ENCODE assay signal across 15 cellular contexts in the genomic region with DNA sequence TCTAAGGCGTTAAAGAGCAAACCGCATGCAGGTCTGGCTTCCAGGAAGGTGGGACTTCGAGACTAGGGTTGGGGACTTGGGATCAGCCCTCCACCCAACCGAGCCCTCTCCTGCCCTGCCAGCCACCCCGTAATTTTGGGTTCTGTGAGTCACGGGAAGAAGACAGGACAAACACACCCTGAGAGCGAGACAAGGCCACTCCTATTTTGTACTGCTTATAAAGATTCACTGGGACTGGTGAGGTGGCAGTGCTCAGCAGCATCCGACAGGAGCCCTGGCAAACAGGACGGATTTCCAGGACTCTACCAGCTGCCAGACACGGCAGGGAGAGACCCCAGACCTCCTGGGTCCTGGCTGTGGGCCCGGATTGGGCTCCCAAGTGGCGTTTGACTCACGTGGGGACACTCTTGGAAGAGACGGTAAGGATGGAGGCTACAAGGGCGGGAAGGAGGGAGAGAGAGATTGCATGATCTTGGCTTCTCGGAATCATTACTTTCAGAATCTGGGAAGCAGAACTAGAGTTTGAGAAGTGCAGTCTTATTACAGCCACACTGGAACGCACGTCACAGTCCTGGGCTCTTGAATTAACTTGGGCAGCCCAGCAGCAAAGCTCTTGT. TPM values are rescaled to one million over a fixed set of nuclear protein-coding genes. Genes with fewer than 3 reads are reported as not detected.
A peak's percentile ranks its signal among the peaks of the same experiment; 100 is the strongest.
DNase-seq lines count a peak whose midpoint lies in the region; ATAC-seq and TF ChIP-seq lines count a peak whose summit lies in the region.
"Had no signal": no experiment of that assay in that cellular context is flagged by ENCODE, and none has a peak within 500 bp of the region (broad histone marks: within the 10 kb centered on the region; RNA-seq: fewer than 3 reads in every experiment).

Gene C5AR2 (plus strand): TSS at position 245 of the 617 bp plus-strand sequence. CDS start 8,625 bp downstream, outside the sequence.

- ATAC-seq in activated naive CD4-positive, alpha-beta T cell treated with anti-CD3 and anti-CD28 coated beads, Interleukin-2, amount 50 U/mL, for 72 hours = no peak
- ATAC-seq in upper lobe of left lung (ENCODE audit: low FRiP score in 2 of 2) (peak in 1 of 2 donors; percentile 73), GM21447 (IDR thresholded peaks at IDR 0.05; ENCODE audit: unreplicated experiment) (no peak)
- ATAC-seq in effector memory CD8-positive, alpha-beta T cell (replicated peaks) = no peak
- ATAC-seq: psoas muscle had no signal

- intact Hi-C loops in dendritic cell treated with granulocyte-macrophage colony-stimulating factor and Interleukin-4, amounts not matched to agents 40 ng/mL and 50 ng/mL, for 4 days (cut with micrococcal nuclease) = loop anchor here (2.0 kb wide), 1 partner anchor 17 kb away; no protein-coding TSS in a partner anchor

- TF ChIP-seq EP300 in upper lobe of left lung (IDR thresholded peaks at IDR 0.05) = peak in 1 of 4 donors; percentile 10

- no peak within 1 kb of the TSS for H3K4me3 ChIP-seq in upper lobe of left lung

- no peaks in the 10 kb centered on the region for H3K27me3 Mint-ChIP-seq in dendritic cell treated with granulocyte-macrophage colony-stimulating factor and Interleukin-4, amounts not matched to agents 40 ng/mL and 50 ng/mL, for 4 days
- peaks cover 6 to 10% of the 10 kb centered on the region in 2 donors for H3K27me3 Mint-ChIP-seq in effector memory CD8-positive, alpha-beta T cell

- peak within 1 kb of the TSS; percentile 65 for H3K4me3 Mint-ChIP-seq in dendritic cell treated with granulocyte-macrophage colony-stimulating factor and Interleukin-4, amounts not matched to agents 40 ng/mL and 50 ng/mL, for 4 days
- no peak within 1 kb of the TSS for H3K4me3 Mint-ChIP-seq in effector memory CD8-positive, alpha-beta T cell
- H3K4me3 Mint-ChIP-seq: H9 had no signal

- H3K27ac ChIP-seq in upper lobe of left lung = peak within 1 kb of the TSS; percentile 82 to 86 (median 84)
- H3K27ac ChIP-seq: psoas muscle had no signal

- DNase-seq in activated naive CD4-positive, alpha-beta T cell treated with anti-CD3 and anti-CD28 coated beads, Interleukin-2, amount 50 U/mL, for 72 hours (ENCODE audit: low spot score in 2 of 2) = no peak
- DNase-seq in activated naive CD4-positive, alpha-beta T cell (lab: John Stamatoyannopoulos, UW) = no peak
- peak; percentile 88 for DNase-seq in mesenteric fat pad (ENCODE audit: low spot score)
- DNase-seq in upper lobe of left lung = no peak
- no peak for DNase-seq in effector memory CD8-positive, alpha-beta T cell
- DNase-seq in cerebellar nuclear complex (lab: John Stamatoyannopoulos, UW) = no peak
- DNase-seq: activated CD4-positive, alpha-beta T cell treated with anti-CD3 and anti-CD28 coated beads for 48 hours; H9; NCI-H1417 treated with DMSO at 0.1 percent for 48 hours; NCI-H82 had no signal

- 56 to 65% methylated on average over 18 of the region's 18 CpGs for WGBS in upper lobe of left lung, 2 donors

- peak in 1 of 4 donors; percentile 54 for TF ChIP-seq POLR2A in upper lobe of left lung (IDR thresholded peaks at IDR 0.05)

- peaks cover 78% of the 10 kb centered on the region for H3K4me1 Mint-ChIP-seq in dendritic cell treated with granulocyte-macrophage colony-stimulating factor and Interleukin-4, amounts not matched to agents 40 ng/mL and 50 ng/mL, for 4 days (ENCODE audit: low read depth)
- peaks cover 7 to 11% of the 10 kb centered on the region in 2 donors for H3K4me1 Mint-ChIP-seq in effector memory CD8-positive, alpha-beta T cell (ENCODE audit: low read depth in 2 of 2)

- H3K27me3 ChIP-seq in upper lobe of left lung = no peaks in the 10 kb centered on the region

- TF ChIP-seq CTCF in upper lobe of left lung (IDR thresholded peaks at IDR 0.05) = no peak

- H3K9me3 ChIP-seq in upper lobe of left lung = no peaks in the 10 kb centered on the region
- H3K9me3 ChIP-seq: psoas muscle had no signal

- H3K4me1 ChIP-seq in upper lobe of left lung = peaks cover 12 to 27% (median 16%) of the 10 kb centered on the region in 4 donors
- H3K4me1 ChIP-seq: psoas muscle had no signal

- H3K36me3 ChIP-seq in upper lobe of left lung = no peaks in the 10 kb centered on the region

- no peaks in the 10 kb centered on the region for H3K36me3 Mint-ChIP-seq in activated naive CD4-positive, alpha-beta T cell treated with anti-CD3 and anti-CD28 coated beads, Interleukin-2, amount 50 U/mL, for 72 hours
- H3K36me3 Mint-ChIP-seq in dendritic cell treated with granulocyte-macrophage colony-stimulating factor and Interleukin-4, amounts not matched to agents 40 ng/mL and 50 ng/mL, for 4 days (ENCODE audit: low read depth) = no peaks in the 10 kb centered on the region
- peaks cover 4% of the 10 kb centered on the region for H3K36me3 Mint-ChIP-seq in effector memory CD8-positive, alpha-beta T cell (ENCODE audit: insufficient read depth)

- H3K27ac Mint-ChIP-seq in activated naive CD4-positive, alpha-beta T cell treated with anti-CD3 and anti-CD28 coated beads, Interleukin-2, amount 50 U/mL, for 72 hours = peak within 1 kb of the TSS; percentile 26 to 44
- peak within 1 kb of the TSS; percentile 87 for H3K27ac Mint-ChIP-seq in dendritic cell treated with granulocyte-macrophage colony-stimulating factor and Interleukin-4, amounts not matched to agents 40 ng/mL and 50 ng/mL, for 4 days
- no peak within 1 kb of the TSS for H3K27ac Mint-ChIP-seq in effector memory CD8-positive, alpha-beta T cell

- no peaks in the 10 kb centered on the region for H3K9me3 Mint-ChIP-seq in activated naive CD4-positive, alpha-beta T cell treated with anti-CD3 and anti-CD28 coated beads, Interleukin-2, amount 50 U/mL, for 72 hours
- H3K9me3 Mint-ChIP-seq in dendritic cell treated with granulocyte-macrophage colony-stimulating factor and Interleukin-4, amounts not matched to agents 40 ng/mL and 50 ng/mL, for 4 days = no peaks in the 10 kb centered on the region
- H3K9me3 Mint-ChIP-seq in effector memory CD8-positive, alpha-beta T cell = no peaks in the 10 kb centered on the region
- H3K9me3 Mint-ChIP-seq: H9 had no signal

RNA-seq across cellular contexts. Expression of gene C5AR2, which starts in this region (rescaled TPM):
- total RNA-seq in activated naive CD4-positive, alpha-beta T cell treated with anti-CD3 and anti-CD28 coated beads, Interleukin-2, amount 50 U/mL, for 72 hours = not detected
- total RNA-seq in mesenteric fat pad = 13.9 TPM
- 10 to 100 TPM in 3 of 6 donors, 1 to 10 TPM in 3; 3.8 to 22.9 (median 10.0) TPM for total RNA-seq in upper lobe of left lung
- total RNA-seq: A673, H9, kidney epithelial cell had no signal

Comparison
In these comparisons a context has a peak if more than half of its experiments do, and no peak if none do; other contexts are left out.
1. RNA of gene C5AR2 (total RNA-seq): 13.9 TPM in mesenteric fat pad (single experiment) and 3.8 to 22.9 TPM in upper lobe of left lung; not detected in activated naive CD4-positive, alpha-beta T cell treated with anti-CD3 and anti-CD28 coated beads, Interleukin-2, amount 50 U/mL, for 72 hours; every median in the first group is over 4 times any median in the second.
2. H3K27ac Mint-ChIP-seq: peak in activated naive CD4-positive, alpha-beta T cell treated with anti-CD3 and anti-CD28 coated beads, Interleukin-2, amount 50 U/mL, for 72 hours (2 of 2) and dendritic cell treated with granulocyte-macrophage colony-stimulating factor and Interleukin-4, amounts not matched to agents 40 ng/mL and 50 ng/mL, for 4 days (single experiment); none in effector memory CD8-positive, alpha-beta T cell (0 of 2).